Comparison of ENCODE assay signal across 8 cellular contexts in the genomic region with DNA sequence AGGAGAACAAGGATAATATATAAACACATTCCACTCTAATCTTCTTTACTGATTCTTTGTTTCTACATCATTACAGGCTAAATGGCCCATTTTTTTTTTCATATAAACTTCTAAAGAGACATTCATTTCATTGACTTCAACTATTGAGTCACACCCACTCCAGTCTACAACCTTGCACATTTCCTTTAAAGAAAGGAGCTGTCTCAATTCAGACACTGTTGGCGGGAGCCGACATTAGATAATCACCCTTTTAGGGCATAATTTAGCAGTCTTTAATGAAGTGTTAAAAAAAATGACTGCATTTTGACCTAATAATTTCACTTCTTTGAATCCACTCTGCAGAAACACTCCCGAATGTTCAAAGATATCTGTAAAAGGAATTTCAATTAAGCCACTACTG. TPM values are rescaled to one million over a fixed set of nuclear protein-coding genes. Genes with fewer than 3 reads are reported as not detected.
DNase-seq lines count a peak whose midpoint lies in the region; ATAC-seq lines count a peak whose summit lies in the region.

No MANE protein-coding gene starts in this region.

- peaks cover 11% of the 10 kb centered on the region for H3K36me3 Mint-ChIP-seq in stimulated activated naive CD8-positive, alpha-beta T cell treated with anti-CD3 and anti-CD28 coated beads, Interleukin-15, Interleukin-2, amounts not matched to agents 100 ng/mL and 50 ng/mL, for 24 hours (ENCODE audit: low read depth)

- peaks cover 15% of the 10 kb centered on the region for H3K4me1 ChIP-seq in iPS-18a (ENCODE audit: control insufficient read depth, low read depth, low read length)

- no peaks in the 10 kb centered on the region for H3K9me3 ChIP-seq in iPS-18a (ENCODE audit: control insufficient read depth, low read depth, low read length)

- no peak for ATAC-seq in stimulated activated naive CD8-positive, alpha-beta T cell treated with anti-CD3 and anti-CD28 coated beads, Interleukin-15, Interleukin-2, amounts not matched to agents 100 U/mL and 50 U/mL, for 24 hours
- ATAC-seq in GM19351 (IDR thresholded peaks at IDR 0.05; ENCODE audit: unreplicated experiment): no peak

- peaks cover 42% of the 10 kb centered on the region for H3K4me1 Mint-ChIP-seq in stimulated activated naive CD8-positive, alpha-beta T cell treated with anti-CD3 and anti-CD28 coated beads, Interleukin-15, Interleukin-2, amounts not matched to agents 100 ng/mL and 50 ng/mL, for 24 hours (ENCODE audit: low read depth)

- H3K27me3 Mint-ChIP-seq in stimulated activated naive CD8-positive, alpha-beta T cell treated with anti-CD3 and anti-CD28 coated beads, Interleukin-15, Interleukin-2, amounts not matched to agents 100 ng/mL and 50 ng/mL, for 24 hours: no peaks in the 10 kb centered on the region

- in situ Hi-C loops in SK-MEL-5 (cut with HindIII; ENCODE audit: low pct_unique_long_range_greater_than_20kb, low sequenced_read_pairs): no loop called here

- no peak for DNase-seq in stimulated activated naive CD8-positive, alpha-beta T cell treated with anti-CD3 and anti-CD28 coated beads, Interleukin-15, Interleukin-2, amounts not matched to agents 100 U/mL and 50 U/mL, for 24 hours
- DNase-seq in SK-MEL-5 (ENCODE audit: low read depth, low spot score): peak; percentile 8
- no peak for DNase-seq in H4 (ENCODE audit: low spot score)
- DNase-seq in T-helper 9 cell: no peak
- no peak for DNase-seq in effector CD4-positive, alpha-beta T cell

- no peak overlapping the region for H3K27ac Mint-ChIP-seq in stimulated activated naive CD8-positive, alpha-beta T cell treated with anti-CD3 and anti-CD28 coated beads, Interleukin-15, Interleukin-2, amounts not matched to agents 100 ng/mL and 50 ng/mL, for 24 hours

- peak overlapping the region; percentile 77 for H3K4me3 ChIP-seq in iPS-18a (ENCODE audit: low read length)

- H3K27ac ChIP-seq in iPS-18a (ENCODE audit: low read length): no peak overlapping the region

- no peaks in the 10 kb centered on the region for H3K36me3 ChIP-seq in iPS-18a (ENCODE audit: control insufficient read depth, low read depth, low read length)

- H3K9me3 Mint-ChIP-seq in stimulated activated naive CD8-positive, alpha-beta T cell treated with anti-CD3 and anti-CD28 coated beads, Interleukin-15, Interleukin-2, amounts not matched to agents 100 ng/mL and 50 ng/mL, for 24 hours: peaks cover 8% of the 10 kb centered on the region

- H3K27me3 ChIP-seq in iPS-18a (ENCODE audit: control insufficient read depth, insufficient read depth, low read length): no peaks in the 10 kb centered on the region

- peak overlapping the region; percentile 66 for H3K4me3 Mint-ChIP-seq in stimulated activated naive CD8-positive, alpha-beta T cell treated with anti-CD3 and anti-CD28 coated beads, Interleukin-15, Interleukin-2, amounts not matched to agents 100 ng/mL and 50 ng/mL, for 24 hours

- peak overlapping the region; percentile 96 for H3K9ac ChIP-seq in iPS-18a (ENCODE audit: low read length)

RNA-seq across cellular contexts. Expression of a gene that starts 1.6 kb away (rescaled TPM):
- total RNA-seq in SK-MEL-5 (2014; rRNA removed; shearing (Covaris generic)): 8.3 and 11.1 TPM in 2 replicates
- polyA plus RNA-seq in SK-MEL-5 (2015; cell fraction: cytosol; rRNA removed): 7.6 and 10.7 TPM in 2 replicates
- 6.0 and 18.2 TPM in 2 replicates for polyA plus RNA-seq in SK-MEL-5 (2015; cell fraction: nucleus; rRNA removed)
- total RNA-seq in H4 (2014; rRNA removed; shearing (Covaris generic)): 6.9 and 8.4 TPM in 2 replicates
